ENCODE assay signal across 8 cellular contexts in genomic region chr11:107858217-107859070, GRCh38. TPM values are rescaled to one million over a fixed set of nuclear protein-coding genes. Genes with fewer than 3 reads are reported as not detected.
DNase-seq lines count a peak whose midpoint lies in the region; ATAC-seq, FAIRE-seq and TF ChIP-seq lines count a peak whose summit lies in the region.

SLC35F2 (minus strand) TSS chr11:107858787; CDS start chr11:107858767, 20 bp downstream.

- H3K4me1 Mint-ChIP-seq in CD4-positive, alpha-beta memory T cell = peaks cover 18 to 51% (median 23%) of the 10 kb centered on the region in 4 donors
- peaks cover 25% of the 10 kb centered on the region for H3K4me1 Mint-ChIP-seq in activated CD8-positive, alpha-beta T cell treated with anti-CD3 and anti-CD28 coated beads, Interleukin-2, amount 10 ng/mL, durations not matched to agents 7 days and 5 days (ENCODE audit: low read depth)

- ATAC-seq in GM19395 (IDR thresholded peaks at IDR 0.05; ENCODE audit: unreplicated experiment) = peak; percentile 93
- ATAC-seq in HG03520 (IDR thresholded peaks at IDR 0.05; ENCODE audit: unreplicated experiment) = peak; percentile 91
- ATAC-seq in activated CD8-positive, alpha-beta T cell treated with anti-CD3 and anti-CD28 coated beads, Interleukin-2, amount 10 ng/mL, durations not matched to agents 7 days and 5 days = peak; percentile 89

- DNase-seq in CD4-positive, alpha-beta memory T cell = peak; percentile 56 to 64 (median 61)
- peak; percentile 71 for DNase-seq in NCI-H82 treated with DMSO at 0.1 percent for 48 hours (lab: John Stamatoyannopoulos, UW; ENCODE audit: unreplicated experiment)
- DNase-seq in activated CD8-positive, alpha-beta T cell treated with anti-CD3 and anti-CD28 coated beads, Interleukin-2, amount 10 ng/mL, durations not matched to agents 7 days and 5 days = peak; percentile 76
- DNase-seq in endothelial cell of umbilical vein (ENCODE audit: low read depth, low spot score) = peak; percentile 90
- peak; percentile 74 for DNase-seq in mucosa of gallbladder (ENCODE audit: low spot score)
- peak; percentile 19 to 52 for DNase-seq in stimulated activated CD8-positive, alpha-beta memory T cell treated with anti-CD3 and anti-CD28 coated beads, Interleukin-4, amount 100 ng/mL, for 4 hours (ENCODE audit: low read depth in 2 of 2, low spot score in 1 of 2)

- no peaks in the 10 kb centered on the region for H4K20me1 ChIP-seq in endothelial cell of umbilical vein (replicated peaks; ENCODE audit: control insufficient read depth, extremely low read depth, insufficient read depth, low read length)

- CTCF ChIA-PET in CD4-positive, alpha-beta memory T cell (lab: Charles Lee; ENCODE audit: partially characterized antibody) = interaction anchor here (0.7 kb wide), 2 partner anchors 174 to 338 kb away, joined by 4 to 6 read pairs; no protein-coding TSS in a partner anchor
- CTCF ChIA-PET in activated CD8-positive, alpha-beta T cell treated with anti-CD3 and anti-CD28 coated beads, Interleukin-2, amount 10 ng/mL, durations not matched to agents 7 days and 5 days (lab: Charles Lee) = interaction anchor here (1.5 kb wide), 1 partner anchor 10 kb away, joined by 3 read pairs; no protein-coding TSS in a partner anchor
- CTCF ChIA-PET in endothelial cell of umbilical vein (lab: Charles Lee) = interaction anchor here (0.6 to 1.2 kb wide), 8 partner anchors 10 to 239 kb away, joined by 3 to 4 read pairs (median 3); no protein-coding TSS in a partner anchor

- dilution Hi-C loops in endothelial cell of umbilical vein (cut with MboI; ENCODE audit: extremely low pct_ligation_motif_present, low sequenced_read_pairs) = no loop called here

- BruUV-seq in endothelial cell of umbilical vein (replicated peaks; lab: Mats Ljungman, UMichigan) = no TSS peak

- peak within 1 kb of the TSS; percentile 45 for H3K27ac ChIP-seq in CD4-positive, alpha-beta memory T cell (ENCODE audit: low read depth, low read length)
- peak within 1 kb of the TSS; percentile 64 for H3K27ac ChIP-seq in endothelial cell of umbilical vein (ENCODE audit: insufficient read depth, low read depth, low read length)

- peak; percentile 86 for TF ChIP-seq POLR2A in endothelial cell of umbilical vein (IDR thresholded peaks at IDR 0.05; ENCODE audit: low read depth, low read length)

- no peaks in the 10 kb centered on the region for H3K27me3 Mint-ChIP-seq in CD4-positive, alpha-beta memory T cell
- peaks cover 2% of the 10 kb centered on the region for H3K27me3 Mint-ChIP-seq in activated CD8-positive, alpha-beta T cell treated with anti-CD3 and anti-CD28 coated beads, Interleukin-2, amount 10 ng/mL, durations not matched to agents 7 days and 5 days (ENCODE audit: low read depth)

- peak within 1 kb of the TSS; percentile 82 for H3K9ac ChIP-seq in endothelial cell of umbilical vein (replicated peaks; ENCODE audit: extremely low read depth, insufficient read depth, low read length)

- POLR2A ChIA-PET in CD4-positive, alpha-beta memory T cell (lab: Charles Lee; ENCODE audit: partially characterized antibody) = no interaction called here
- POLR2A ChIA-PET in activated CD8-positive, alpha-beta T cell treated with anti-CD3 and anti-CD28 coated beads, Interleukin-2, amount 10 ng/mL, durations not matched to agents 7 days and 5 days (lab: Charles Lee) = interaction anchor here (0.6 kb wide), 1 partner anchor 694 kb away, joined by 3 read pairs; no protein-coding TSS in a partner anchor
- POLR2A ChIA-PET in endothelial cell of umbilical vein (lab: Charles Lee) = interaction anchor here (0.7 kb wide), 3 partner anchors 47 to 87 kb away, joined by 4 to 7 read pairs (median 6); no protein-coding TSS in a partner anchor

- peak within 1 kb of the TSS; percentile 71 for H2AFZ ChIP-seq in endothelial cell of umbilical vein (ENCODE audit: low read depth, low read length)

- H3K9me3 ChIP-seq in CD4-positive, alpha-beta memory T cell (ENCODE audit: control insufficient read depth in 1 of 2, low read length in 2 of 2) = no peaks in the 10 kb centered on the region
- H3K9me3 ChIP-seq in endothelial cell of umbilical vein (replicated peaks; ENCODE audit: control insufficient read depth, insufficient read depth, low read length) = no peaks in the 10 kb centered on the region

- H3K36me3 ChIP-seq in CD4-positive, alpha-beta memory T cell (ENCODE audit: insufficient read depth, low read length) = no peaks in the 10 kb centered on the region
- no peaks in the 10 kb centered on the region for H3K36me3 ChIP-seq in endothelial cell of umbilical vein (ENCODE audit: control insufficient read depth in 2 of 2, extremely low read depth in 1 of 2, insufficient read depth in 2 of 2, low read length in 2 of 2)

- peak within 1 kb of the TSS; percentile 94 to 100 (median 97) for H3K4me3 Mint-ChIP-seq in CD4-positive, alpha-beta memory T cell
- peak within 1 kb of the TSS; percentile 93 for H3K4me3 Mint-ChIP-seq in activated CD8-positive, alpha-beta T cell treated with anti-CD3 and anti-CD28 coated beads, Interleukin-2, amount 10 ng/mL, durations not matched to agents 7 days and 5 days

- peaks cover 53% of the 10 kb centered on the region for H3K79me2 ChIP-seq in endothelial cell of umbilical vein (ENCODE audit: control insufficient read depth, insufficient read depth, low read length)

- peak within 1 kb of the TSS; percentile 85 to 94 (median 91) for H3K27ac Mint-ChIP-seq in CD4-positive, alpha-beta memory T cell
- H3K27ac Mint-ChIP-seq in activated CD8-positive, alpha-beta T cell treated with anti-CD3 and anti-CD28 coated beads, Interleukin-2, amount 10 ng/mL, durations not matched to agents 7 days and 5 days = peak within 1 kb of the TSS; percentile 80

- H3K4me3 ChIP-seq in CD4-positive, alpha-beta memory T cell (ENCODE audit: low read length in 2 of 2) = peak within 1 kb of the TSS; percentile 91 to 94
- H3K4me3 ChIP-seq in endothelial cell of umbilical vein (replicated peaks in 1 of 3; ENCODE audit: insufficient read depth in 1 of 3, low read depth in 1 of 3, low read length in 3 of 3) = peak within 1 kb of the TSS; percentile 63 to 87 (median 79)

- H3K9me1 ChIP-seq in endothelial cell of umbilical vein (replicated peaks; ENCODE audit: control insufficient read depth, extremely low read depth, insufficient read depth, low read length) = no peaks in the 10 kb centered on the region

- peaks cover 18% of the 10 kb centered on the region for H3K4me1 ChIP-seq in CD4-positive, alpha-beta memory T cell (ENCODE audit: insufficient read depth, low read length)
- H3K4me1 ChIP-seq in endothelial cell of umbilical vein (ENCODE audit: control insufficient read depth, extremely low read depth, insufficient read depth, low read length) = peaks cover 8% of the 10 kb centered on the region

- intact Hi-C loops in CD4-positive, alpha-beta memory T cell (cut with micrococcal nuclease) = loop anchor here (1.0 to 5.0 kb wide), 5 partner anchors 18 to 734 kb away; partner anchors contain the start of genes CWF19L2 and EXPH5
- intact Hi-C loops in endothelial cell of umbilical vein (cut with micrococcal nuclease) = loop anchor here (1.0 to 2.0 kb wide), 5 partner anchors 18 to 294 kb away; partner anchors contain the start of genes ALKBH8 and CUL5

- H3K4me2 ChIP-seq in endothelial cell of umbilical vein (ENCODE audit: insufficient read depth, low read length) = peak within 1 kb of the TSS; percentile 83

- H3K36me3 Mint-ChIP-seq in CD4-positive, alpha-beta memory T cell = peaks cover 0 to 13% of the 10 kb centered on the region in 2 donors
- H3K36me3 Mint-ChIP-seq in activated CD8-positive, alpha-beta T cell treated with anti-CD3 and anti-CD28 coated beads, Interleukin-2, amount 10 ng/mL, durations not matched to agents 7 days and 5 days (ENCODE audit: low read depth) = peaks cover 2% of the 10 kb centered on the region

- peak; percentile 79 for FAIRE-seq in endothelial cell of umbilical vein (lab: Jason Lieb, UNC)

- H3K9me3 Mint-ChIP-seq in CD4-positive, alpha-beta memory T cell = no peaks in the 10 kb centered on the region
- no peaks in the 10 kb centered on the region for H3K9me3 Mint-ChIP-seq in activated CD8-positive, alpha-beta T cell treated with anti-CD3 and anti-CD28 coated beads, Interleukin-2, amount 10 ng/mL, durations not matched to agents 7 days and 5 days (ENCODE audit: insufficient read depth)

- H3K27me3 ChIP-seq in CD4-positive, alpha-beta memory T cell (ENCODE audit: insufficient read depth, low read length) = no peaks in the 10 kb centered on the region
- H3K27me3 ChIP-seq in endothelial cell of umbilical vein (ENCODE audit: control insufficient read depth in 2 of 2, insufficient read depth in 2 of 2, low read length in 2 of 2) = no peaks in the 10 kb centered on the region

- no peak for TF ChIP-seq CTCF in endothelial cell of umbilical vein (IDR thresholded peaks at IDR 0.05; ENCODE audit: extremely low read depth in 1 of 2, insufficient read depth in 1 of 2, low read depth in 1 of 2, low read length in 2 of 2)

TF ChIP-seq in endothelial cell of umbilical vein, 7 proteins besides CTCF, POLR2A, EP300 and RAD21:
- peak; percentile 82 for TF ChIP-seq MYC (IDR thresholded peaks at IDR 0.05; ENCODE audit: low read depth, low read length)
- peak; percentile 79 for TF ChIP-seq POLR2AphosphoS5 (IDR thresholded peaks at IDR 0.05; ENCODE audit: insufficient read depth, low read depth, low read length)
- TF ChIP-seq MAX (IDR thresholded peaks at IDR 0.05; ENCODE audit: insufficient read depth, insufficient read length) = peak; percentile 41
- TF ChIP-seq EZH2 (IDR thresholded peaks at IDR 0.05; ENCODE audit: borderline replicate concordance, low read depth, low read length, severe bottlenecking) = no peak

RNA-seq across cellular contexts. Expression of gene SLC35F2, which starts in this region (rescaled TPM):
- 1 to 10 TPM; 6.5 to 7.9 TPM for total RNA-seq in CD4-positive, alpha-beta memory T cell
- polyA plus RNA-seq in CD4-positive, alpha-beta memory T cell = 10 to 100 TPM in 1 of 2 donors, 1 to 10 TPM in 1; 5.9 to 11.9 TPM
- 10 to 100 TPM in 1 of 2 experiments, 1 to 10 TPM in 1; 8.7 to 11.0 TPM for total RNA-seq in activated CD8-positive, alpha-beta T cell treated with anti-CD3 and anti-CD28 coated beads, Interleukin-2, amount 10 ng/mL, durations not matched to agents 7 days and 5 days
- total RNA-seq in endothelial cell of umbilical vein (57.8 and 59.7 TPM in 2 replicates), mucosa of gallbladder (22.0 TPM)
- 37.2 and 41.0 TPM in 2 replicates for polyA plus RNA-seq in endothelial cell of umbilical vein
- 38.9 and 41.6 TPM in 2 replicates for polyA plus RNA-seq in endothelial cell of umbilical vein (2011; cell fraction: cytosol; rRNA removed)
- polyA plus RNA-seq in endothelial cell of umbilical vein (2011; cell fraction: nucleus; rRNA removed) = 25.2 and 31.2 TPM in 2 replicates
- polyA plus RNA-seq in endothelial cell of umbilical vein (2012) = 63.7 and 67.1 TPM in 2 replicates
- 87.2 and 87.7 TPM in 2 replicates for polyA minus RNA-seq in endothelial cell of umbilical vein
- polyA minus RNA-seq in endothelial cell of umbilical vein (2011; cell fraction: cytosol; rRNA and poly(A)+ RNA removed) = 19.5 TPM
- polyA minus RNA-seq in endothelial cell of umbilical vein (2011; cell fraction: nucleus; rRNA and poly(A)+ RNA removed) = 10.1 and 18.1 TPM in 2 replicates

Comparison
In these comparisons a context has a peak if more than half of its experiments do, and no peak if none do; other contexts are left out.
1. Peak in every context shown above with its lines: DNase-seq, ATAC-seq, H3K4me3 ChIP-seq and H3K27ac ChIP-seq.
2. DNase-seq: peak in every context shown above with its lines; median percentile 90 in endothelial cell of umbilical vein; 76 in activated CD8-positive, alpha-beta T cell treated with anti-CD3 and anti-CD28 coated beads, Interleukin-2, amount 10 ng/mL, durations not matched to agents 7 days and 5 days; 74 in mucosa of gallbladder; 71 in NCI-H82 treated with DMSO at 0.1 percent for 48 hours; 61 in CD4-positive, alpha-beta memory T cell; 36 in stimulated activated CD8-positive, alpha-beta memory T cell treated with anti-CD3 and anti-CD28 coated beads, Interleukin-4, amount 100 ng/mL, for 4 hours.